In the genomic region with DNA sequence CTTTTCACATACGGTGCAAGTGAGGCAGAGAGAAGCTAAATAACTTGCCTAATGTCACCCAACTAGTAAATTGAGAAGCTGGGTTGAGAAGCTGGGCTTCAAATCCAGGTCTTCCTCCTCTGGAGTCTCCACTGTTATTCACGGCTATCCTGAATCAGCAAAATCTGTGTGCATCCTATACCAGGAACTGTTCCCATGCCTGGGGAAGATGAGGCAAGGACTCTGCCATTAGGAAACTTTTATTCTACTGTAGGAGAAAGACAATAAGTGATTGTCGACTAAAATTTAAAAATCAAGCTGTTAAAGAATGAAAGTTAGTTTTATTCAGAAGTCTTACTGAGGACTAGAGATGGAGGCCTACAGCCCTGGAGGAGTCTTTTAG, we compare ENCODE assay signal across 8 cellular contexts. TPM values are rescaled to one million over a fixed set of nuclear protein-coding genes. Genes with fewer than 3 reads are reported as not detected.
DNase-seq lines count a peak whose midpoint lies in the region; ATAC-seq and TF ChIP-seq lines count a peak whose summit lies in the region.

No MANE protein-coding gene starts in this region.

- intact Hi-C loops in dendritic cell treated with granulocyte-macrophage colony-stimulating factor and Interleukin-4, amounts not matched to agents 40 ng/mL and 50 ng/mL, for 4 days (cut with micrococcal nuclease), result no loop called here
- intact Hi-C loops in naive thymus-derived CD4-positive, alpha-beta T cell (cut with micrococcal nuclease), result loop anchor here (1.0 to 10.0 kb wide), 5 partner anchors 133 to 806 kb away; a partner anchor contains a TSS

- H3K9me3 Mint-ChIP-seq in dendritic cell treated with granulocyte-macrophage colony-stimulating factor and Interleukin-4, amounts not matched to agents 40 ng/mL and 50 ng/mL, for 4 days, result no peaks in the 10 kb centered on the region
- peaks cover 0 to 2% (median 0%) of the 10 kb centered on the region in 11 donors for H3K9me3 Mint-ChIP-seq in naive thymus-derived CD4-positive, alpha-beta T cell

- CTCF ChIA-PET in naive thymus-derived CD4-positive, alpha-beta T cell (lab: Charles Lee), result no interaction called here

- H3K36me3 ChIP-seq in BLaER1, result peaks cover 15% of the 10 kb centered on the region; the same call in 1 of the 2 replicates
- H3K36me3 ChIP-seq in naive thymus-derived CD4-positive, alpha-beta T cell (ENCODE audit: control insufficient read depth in 2 of 3, insufficient read depth in 3 of 3, low read length in 3 of 3), result peaks cover 0 to 5% (median 0%) of the 10 kb centered on the region in 3 experiments

- H3K4me1 ChIP-seq in BLaER1, result peaks cover 53% of the 10 kb centered on the region
- H3K4me1 ChIP-seq in naive thymus-derived CD4-positive, alpha-beta T cell (ENCODE audit: control insufficient read depth in 2 of 2, insufficient read depth in 2 of 2, low read length in 2 of 2), result peaks cover 0 to 6% of the 10 kb centered on the region in 2 donors

- H3K27me3 ChIP-seq in BLaER1, result no peaks in the 10 kb centered on the region
- no peaks in the 10 kb centered on the region for H3K27me3 ChIP-seq in naive thymus-derived CD4-positive, alpha-beta T cell (ENCODE audit: control insufficient read depth in 2 of 2, insufficient read depth in 2 of 2, low read length in 2 of 2)

- DNase-seq in LNCaP clone FGC (ENCODE audit: low read depth), result no peak
- no peak for DNase-seq in naive thymus-derived CD4-positive, alpha-beta T cell
- no peak for DNase-seq in 8988T
- no peak for DNase-seq in NCI-H524 treated with DMSO at 0.1 percent for 48 hours (lab: John Stamatoyannopoulos, UW)

- H3K36me3 Mint-ChIP-seq in dendritic cell treated with granulocyte-macrophage colony-stimulating factor and Interleukin-4, amounts not matched to agents 40 ng/mL and 50 ng/mL, for 4 days (ENCODE audit: low read depth), result peaks cover 21% of the 10 kb centered on the region
- peaks cover 0 to 6% (median 0%) of the 10 kb centered on the region in 5 donors for H3K36me3 Mint-ChIP-seq in naive thymus-derived CD4-positive, alpha-beta T cell

- no peak for TF ChIP-seq CTCF in LNCaP clone FGC (IDR thresholded peaks at IDR 0.05; ENCODE audit: control insufficient read depth, extremely low read depth, insufficient read depth)

- H3K27ac ChIP-seq in BLaER1, result peak overlapping the region; percentile 69
- H3K27ac ChIP-seq in naive thymus-derived CD4-positive, alpha-beta T cell (ENCODE audit: low read depth, low read length), result peak overlapping the region; percentile 67

- no peaks in the 10 kb centered on the region for H4K20me1 ChIP-seq in BLaER1

- H3K27me3 Mint-ChIP-seq in dendritic cell treated with granulocyte-macrophage colony-stimulating factor and Interleukin-4, amounts not matched to agents 40 ng/mL and 50 ng/mL, for 4 days, result no peaks in the 10 kb centered on the region
- H3K27me3 Mint-ChIP-seq in naive thymus-derived CD4-positive, alpha-beta T cell, result no peaks in the 10 kb centered on the region

- peaks cover 41% of the 10 kb centered on the region for H3K4me1 Mint-ChIP-seq in dendritic cell treated with granulocyte-macrophage colony-stimulating factor and Interleukin-4, amounts not matched to agents 40 ng/mL and 50 ng/mL, for 4 days (ENCODE audit: low read depth)
- peaks cover 6 to 28% (median 22%) of the 10 kb centered on the region in 7 donors for H3K4me1 Mint-ChIP-seq in naive thymus-derived CD4-positive, alpha-beta T cell

- peak overlapping the region; percentile 95 for H3K4me3 ChIP-seq in BLaER1
- peak overlapping the region; percentile 78 for H3K4me3 ChIP-seq in LNCaP clone FGC (ENCODE audit: low read depth, low read length)
- H3K4me3 ChIP-seq in naive thymus-derived CD4-positive, alpha-beta T cell (ENCODE audit: low read length), result peak overlapping the region; percentile 88

- H3K9me3 ChIP-seq in BLaER1, result peaks cover 9% of the 10 kb centered on the region; the same call in 1 of the 2 replicates
- H3K9me3 ChIP-seq in naive thymus-derived CD4-positive, alpha-beta T cell (ENCODE audit: control insufficient read depth in 2 of 3, low read length in 3 of 3), result no peaks in the 10 kb centered on the region

- POLR2A ChIA-PET in naive thymus-derived CD4-positive, alpha-beta T cell (lab: Charles Lee), result no interaction called here

- H3K27ac Mint-ChIP-seq in dendritic cell treated with granulocyte-macrophage colony-stimulating factor and Interleukin-4, amounts not matched to agents 40 ng/mL and 50 ng/mL, for 4 days, result peak overlapping the region; percentile 94
- peak overlapping the region in 8 of 9 donors; percentile 20 to 94 (median 82) for H3K27ac Mint-ChIP-seq in naive thymus-derived CD4-positive, alpha-beta T cell

- peak overlapping the region; percentile 91 for H3K4me2 ChIP-seq in BLaER1

- ATAC-seq in naive thymus-derived CD4-positive, alpha-beta T cell, result no peak
- ATAC-seq in GM18907 (IDR thresholded peaks at IDR 0.05; ENCODE audit: unreplicated experiment), result no peak
- ATAC-seq in HG02840 (IDR thresholded peaks at IDR 0.05; ENCODE audit: low FRiP score, unreplicated experiment), result no peak

- peak overlapping the region; percentile 95 for H3K4me3 Mint-ChIP-seq in dendritic cell treated with granulocyte-macrophage colony-stimulating factor and Interleukin-4, amounts not matched to agents 40 ng/mL and 50 ng/mL, for 4 days
- peak overlapping the region; percentile 95 to 98 (median 97) for H3K4me3 Mint-ChIP-seq in naive thymus-derived CD4-positive, alpha-beta T cell

- H3K9ac ChIP-seq in BLaER1, result peak overlapping the region; percentile 86

RNA-seq across cellular contexts. Expression of a gene that starts 0.9 kb away (rescaled TPM):
- total RNA-seq in naive thymus-derived CD4-positive, alpha-beta T cell, result 1 to 10 TPM; 2.1 to 5.8 (median 3.5) TPM
- polyA plus RNA-seq in naive thymus-derived CD4-positive, alpha-beta T cell, result 1 to 10 TPM in 1 of 2 donors, under 1 TPM in 1; 0.91 to 2.0 TPM
